ENCODE assay signal across 1 cellular context in genomic region chr16:8634991-8635736, GRCh38.
TF ChIP-seq lines count a peak whose summit lies in the region.

No MANE protein-coding gene starts in this region.

TF ChIP-seq in K562, 482 proteins besides CTCF, POLR2A, EP300 and RAD21 (continued from another document and continues in another):
- TF ChIP-seq ZFP36 (IDR thresholded peaks at IDR 0.05; ENCODE audit: low read depth, low read length, partially characterized antibody) = no peak
- no peak for TF ChIP-seq MECOM (CRISPR knock-in tag; IDR thresholded peaks at IDR 0.05)
- no peak for TF ChIP-seq DACH1 (IDR thresholded peaks at IDR 0.05; ENCODE audit: partially characterized antibody)
- TF ChIP-seq NONO (IDR thresholded peaks at IDR 0.05; ENCODE audit: low read depth in 2 of 2, low read length in 1 of 2) = no peak
- TF ChIP-seq CHD1 (IDR thresholded peaks at IDR 0.05; ENCODE audit: low read length) = no peak
- no peak for TF ChIP-seq MITF (IDR thresholded peaks at IDR 0.05)
- no peak for TF ChIP-seq ZNF699 (CRISPR knock-in tag; IDR thresholded peaks at IDR 0.05; ENCODE audit: insufficient replicate concordance)
- no peak for TF ChIP-seq TSHZ1 (CRISPR knock-in tag; IDR thresholded peaks at IDR 0.05)
- no peak for TF ChIP-seq CXXC5 (CRISPR knock-in tag; IDR thresholded peaks at IDR 0.05)
- TF ChIP-seq HOMEZ (CRISPR knock-in tag; IDR thresholded peaks at IDR 0.05) = no peak
- TF ChIP-seq ZC3H4 (CRISPR knock-in tag; IDR thresholded peaks at IDR 0.05; ENCODE audit: borderline replicate concordance) = no peak
- TF ChIP-seq PHF8 (IDR thresholded peaks at IDR 0.05; ENCODE audit: borderline replicate concordance, low read length) = no peak
- no peak for TF ChIP-seq SOX6 (IDR thresholded peaks at IDR 0.05)
- TF ChIP-seq TCF7L2 (IDR thresholded peaks at IDR 0.05; ENCODE audit: low read depth, low read length) = no peak
- TF ChIP-seq TEAD4 (IDR thresholded peaks at IDR 0.05; ENCODE audit: low read length) = no peak
- TF ChIP-seq TEAD4 (CRISPR knock-in tag; IDR thresholded peaks at IDR 0.05; ENCODE audit: borderline replicate concordance) = no peak
- TF ChIP-seq XRCC3 (IDR thresholded peaks at IDR 0.05) = no peak
- no peak for TF ChIP-seq STAT6 (CRISPR knock-in tag; IDR thresholded peaks at IDR 0.05)
- TF ChIP-seq YY1 (IDR thresholded peaks at IDR 0.05; ENCODE audit: borderline replicate concordance in 1 of 3, control insufficient read depth in 1 of 3, extremely low read depth in 1 of 3, insufficient read depth in 3 of 3, insufficient read length in 1 of 3, insufficient replicate concordance in 2 of 3, low read depth in 1 of 3, low read length in 2 of 3) = peak in 1 of 3 experiments; percentile 34
- no peak for TF ChIP-seq PCBP2 (IDR thresholded peaks at IDR 0.05; ENCODE audit: low read depth, low read length, poor library complexity, severe bottlenecking)
- TF ChIP-seq ZNF133 (CRISPR knock-in tag; IDR thresholded peaks at IDR 0.05) = no peak
- TF ChIP-seq XRCC5 (IDR thresholded peaks at IDR 0.05; ENCODE audit: low read depth, low read length) = no peak
- TF ChIP-seq MYNN (IDR thresholded peaks at IDR 0.05) = no peak
- TF ChIP-seq MYNN (CRISPR knock-in tag; IDR thresholded peaks at IDR 0.05) = no peak
- TF ChIP-seq HMGXB4 (CRISPR knock-in tag; IDR thresholded peaks at IDR 0.05) = no peak
- TF ChIP-seq TCF7 (IDR thresholded peaks at IDR 0.05; ENCODE audit: borderline replicate concordance) = no peak
- no peak for TF ChIP-seq ZBTB7A (IDR thresholded peaks at IDR 0.05; ENCODE audit: borderline replicate concordance, control insufficient read depth, low read depth, low read length)
- no peak for TF ChIP-seq ETV6 (IDR thresholded peaks at IDR 0.05; ENCODE audit: borderline replicate concordance in 1 of 2, low read depth in 2 of 2, low read length in 1 of 2)
- TF ChIP-seq ETV6 (CRISPR knock-in tag; IDR thresholded peaks at IDR 0.05; ENCODE audit: borderline replicate concordance) = no peak
- no peak for TF ChIP-seq REST (CRISPR knock-in tag; IDR thresholded peaks at IDR 0.05; ENCODE audit: low read depth)
- TF ChIP-seq ZHX1 (conservative IDR thresholded peaks at IDR 0.05; ENCODE audit: low read length) = no peak
- peak; percentile 77 for TF ChIP-seq CREM (IDR thresholded peaks at IDR 0.05; ENCODE audit: low read depth)
- no peak for TF ChIP-seq ARHGAP35 (IDR thresholded peaks at IDR 0.05; ENCODE audit: partially characterized antibody)
- TF ChIP-seq SLC30A9 (CRISPR knock-in tag; IDR thresholded peaks at IDR 0.05) = no peak
- TF ChIP-seq ZNF740 (CRISPR knock-in tag; IDR thresholded peaks at IDR 0.05) = no peak
- no peak for TF ChIP-seq ZNF740 (tag; IDR thresholded peaks at IDR 0.05)
- TF ChIP-seq SNRNP70 (optimal IDR thresholded peaks at IDR 0.05; ENCODE audit: low read depth, low read length) = no peak
- no peak for TF ChIP-seq ARNT (IDR thresholded peaks at IDR 0.05)
- no peak for TF ChIP-seq ZNF79 (CRISPR knock-in tag; IDR thresholded peaks at IDR 0.05; ENCODE audit: low read depth)
- TF ChIP-seq THRAP3 (IDR thresholded peaks at IDR 0.05; ENCODE audit: borderline replicate concordance) = no peak
- no peak for TF ChIP-seq ASH1L (IDR thresholded peaks at IDR 0.05; ENCODE audit: borderline replicate concordance, low read depth, partially characterized antibody)
- no peak for TF ChIP-seq MTA1 (IDR thresholded peaks at IDR 0.05; ENCODE audit: borderline replicate concordance)
- TF ChIP-seq MAFF (IDR thresholded peaks at IDR 0.05; ENCODE audit: low read length) = peak; percentile 28; the same call in 1 of the 2 replicates
- no peak for TF ChIP-seq ZNF445 (CRISPR knock-in tag; IDR thresholded peaks at IDR 0.05; ENCODE audit: low read depth)
- TF ChIP-seq NFE2 (IDR thresholded peaks at IDR 0.05; ENCODE audit: low read depth) = peak; percentile 83
- no peak for TF ChIP-seq EP400 (IDR thresholded peaks at IDR 0.05)
- 0 out of 2 replicates have a peak, but pooled peaks have one; percentile 19 for TF ChIP-seq ATF7 (IDR thresholded peaks at IDR 0.05)
- TF ChIP-seq HDAC8 (tag; IDR thresholded peaks at IDR 0.05) = no peak
- TF ChIP-seq ZNF316 (IDR thresholded peaks at IDR 0.05) = peak; percentile 23; the same call in 1 of the 2 replicates
- no peak for TF ChIP-seq RUNX1 (IDR thresholded peaks at IDR 0.05; ENCODE audit: low read depth)
